ENCODE assay signal across 36 cellular contexts in the genomic region with DNA sequence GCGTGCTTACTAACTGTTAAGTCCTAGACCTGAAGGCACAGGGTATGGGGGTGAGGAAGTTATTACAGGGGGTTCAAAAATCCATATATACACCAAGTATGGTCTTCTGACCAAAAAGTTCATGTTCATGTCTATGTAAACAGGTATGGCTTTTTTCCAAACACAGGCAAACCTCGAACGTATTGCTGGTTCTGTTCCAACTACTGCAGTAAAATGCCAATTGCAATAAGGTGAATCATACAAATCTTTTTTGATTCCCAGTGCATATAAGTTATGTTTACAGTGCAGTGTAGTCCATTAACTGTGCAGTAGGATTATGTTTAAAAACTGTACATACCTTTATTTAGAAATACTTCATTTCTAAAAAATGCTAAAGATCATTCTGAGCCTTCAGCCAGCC.
"Had no signal": no experiment of that assay in that cellular context is flagged by ENCODE, and none has a peak within 500 bp of the region (broad histone marks: within the 10 kb centered on the region; RNA-seq: fewer than 3 reads in every experiment).

No MANE protein-coding gene starts in this region.

- H3K36me3 ChIP-seq: adrenal gland, brain microvascular endothelial cell had no signal

- H3K9me3 Mint-ChIP-seq: activated naive CD8-positive, alpha-beta T cell treated with anti-CD3 and anti-CD28 coated beads for 36 hours had no signal

- H3K36me3 Mint-ChIP-seq: activated CD4-positive, alpha-beta memory T cell treated with anti-CD3 and anti-CD28 coated beads for 36 hours; activated naive CD4-positive, alpha-beta T cell treated with anti-CD3 and anti-CD28 coated beads, Interleukin-2, amount 50 U/mL, for 72 hours; activated naive CD8-positive, alpha-beta T cell treated with anti-CD3 and anti-CD28 coated beads for 36 hours had no signal

- H3K4me3 Mint-ChIP-seq: activated B cell treated with CpG ODN at 0.5 μM for 24 hours; activated CD4-positive, alpha-beta memory T cell treated with anti-CD3 and anti-CD28 coated beads for 36 hours; activated CD4-positive, alpha-beta T cell treated with anti-CD3 and anti-CD28 coated beads, Interleukin-2, amount 10 ng/mL, durations not matched to agents 24 days and 14 days; activated CD8-positive, alpha-beta T cell treated with anti-CD3 and anti-CD28 coated beads for 36 hours; activated naive CD4-positive, alpha-beta T cell treated with anti-CD3 and anti-CD28 coated beads for 36 hours; activated naive CD8-positive, alpha-beta T cell treated with anti-CD3 and anti-CD28 coated beads for 36 hours; activated T-cell treated with anti-CD3 and anti-CD28 coated beads, Interleukin-2, amount 50 U/mL, for 4 hours; activated T-cell treated with anti-CD3 and anti-CD28 coated beads, Interleukin-2, amount 50 U/mL, for 72 hours; activated T-helper 1 cell treated with anti-CD3 and anti-CD28 coated beads, Interleukin-12 subunit alpha, Interleukin-12 subunit beta, Interleukin-2, Interleukin-4 antibody, amounts not matched to agents 30 ng/mL and 10 ng/mL and 1 ng/mL, durations not matched to agents 14 hours and 24 hours and 36 hours; activated T-helper 17 cell treated with anti-CD3 and anti-CD28 coated beads, Interleukin-2, amount 50 U/mL, for 72 hours; T-helper 1 cell treated with Interleukin-12 subunit alpha and Interleukin-12 subunit beta and Interleukin-4 antibody, amounts not matched to agents 30 μg/mL and 1 μg/mL, for 36 hours; T-helper 2 cell treated with Interferon-gamma antibody and Interleukin-4, amounts not matched to agents 5 μg/mL and 100 μg/mL, for 36 hours had no signal

- H3K4me1 ChIP-seq: adrenal gland, body of pancreas had no signal

- H3K27me3 ChIP-seq: adrenal gland, body of pancreas, brain microvascular endothelial cell had no signal

- FAIRE-seq: astrocyte, TTC549 had no signal

- H3K9me3 ChIP-seq: adrenal gland, body of pancreas had no signal

- H3K4me1 Mint-ChIP-seq: activated B cell treated with CpG ODN at 0.5 μM for 24 hours; activated CD4-positive, alpha-beta T cell treated with anti-CD3 and anti-CD28 coated beads, Interleukin-2, amount 10 ng/mL, durations not matched to agents 24 days and 14 days; activated naive CD8-positive, alpha-beta T cell treated with anti-CD3 and anti-CD28 coated beads for 36 hours; activated T-helper 17 cell treated with anti-CD3 and anti-CD28 coated beads, Interleukin-2, amount 50 U/mL, for 72 hours had no signal

- H3K27me3 Mint-ChIP-seq: activated B cell treated with CpG ODN at 0.5 μM for 24 hours; activated CD4-positive, alpha-beta memory T cell treated with anti-CD3 and anti-CD28 coated beads for 36 hours; activated CD4-positive, alpha-beta T cell treated with anti-CD3 and anti-CD28 coated beads, Interleukin-2, amount 10 ng/mL, durations not matched to agents 24 days and 14 days; activated CD8-positive, alpha-beta T cell treated with anti-CD3 and anti-CD28 coated beads for 36 hours; activated naive CD8-positive, alpha-beta T cell treated with anti-CD3 and anti-CD28 coated beads for 36 hours; activated T-helper 17 cell treated with anti-CD3 and anti-CD28 coated beads, Interleukin-2, amount 50 U/mL, for 72 hours had no signal

- H3K27ac Mint-ChIP-seq: activated B cell treated with CpG ODN at 0.5 μM for 24 hours; activated CD4-positive, alpha-beta memory T cell treated with anti-CD3 and anti-CD28 coated beads for 36 hours; activated CD4-positive, alpha-beta T cell treated with anti-CD3 and anti-CD28 coated beads, Interleukin-2, amount 10 ng/mL, durations not matched to agents 24 days and 14 days; activated CD8-positive, alpha-beta T cell treated with anti-CD3 and anti-CD28 coated beads for 36 hours; activated naive CD4-positive, alpha-beta T cell treated with anti-CD3 and anti-CD28 coated beads for 36 hours; activated naive CD4-positive, alpha-beta T cell treated with anti-CD3 and anti-CD28 coated beads, Interleukin-2, amount 50 U/mL, for 72 hours; activated naive CD8-positive, alpha-beta T cell treated with anti-CD3 and anti-CD28 coated beads for 36 hours; activated T-cell treated with anti-CD3 and anti-CD28 coated beads, Interleukin-2, amount 50 U/mL, for 72 hours; activated T-helper 1 cell treated with anti-CD3 and anti-CD28 coated beads, Interleukin-12 subunit alpha, Interleukin-12 subunit beta, Interleukin-2, Interleukin-4 antibody, amounts not matched to agents 30 ng/mL and 10 ng/mL and 1 ng/mL, durations not matched to agents 14 hours and 24 hours and 36 hours; activated T-helper 17 cell treated with anti-CD3 and anti-CD28 coated beads, Interleukin-2, amount 50 U/mL, for 72 hours; T-helper 1 cell treated with Interleukin-12 subunit alpha and Interleukin-12 subunit beta and Interleukin-4 antibody, amounts not matched to agents 30 μg/mL and 1 μg/mL, for 36 hours; T-helper 2 cell treated with Interferon-gamma antibody and Interleukin-4, amounts not matched to agents 5 μg/mL and 100 μg/mL, for 36 hours had no signal

- DNase-seq: activated B cell treated with CpG ODN at 0.5 μM for 24 hours; activated CD4-positive, alpha-beta memory T cell treated with anti-CD3 and anti-CD28 coated beads for 36 hours; activated CD4-positive, alpha-beta T cell treated with anti-CD3 and anti-CD28 coated beads for 4 hours; activated CD4-positive, alpha-beta T cell treated with anti-CD3 and anti-CD28 coated beads, Interleukin-2, amount 10 ng/mL, durations not matched to agents 24 days and 14 days; activated CD4-positive, alpha-beta T cell treated with anti-CD3 and anti-CD28 coated beads, Interleukin-2, amount 50 U/mL, for 1 hour; activated CD4-positive, alpha-beta T cell treated with anti-CD3 and anti-CD28 coated beads, Interleukin-2, amount 50 U/mL, for 4 hours; activated CD4-positive, CD25-positive, alpha-beta regulatory T cell treated with anti-CD3 and anti-CD28 coated beads, Interleukin-2, amount 50 U/mL, for 72 hours; activated CD8-positive, alpha-beta memory T cell treated with anti-CD3 and anti-CD28 coated beads, Interleukin-2, amount 50 U/mL, for 4 hours; activated CD8-positive, alpha-beta T cell treated with anti-CD3 and anti-CD28 coated beads for 36 hours; activated effector memory CD4-positive, alpha-beta T cell treated with anti-CD3 and anti-CD28 coated beads, Interleukin-2, amount 50 U/mL, for 16 hours; activated gamma-delta T cell treated with Interleukin-2 at 50 U/mL for 16 hours; activated naive CD4-positive, alpha-beta T cell; activated naive CD4-positive, alpha-beta T cell treated with anti-CD3 and anti-CD28 coated beads for 36 hours; activated naive CD4-positive, alpha-beta T cell treated with anti-CD3 and anti-CD28 coated beads, Interleukin-2, amount 50 U/mL, for 16 hours; activated naive CD8-positive, alpha-beta T cell treated with anti-CD3 and anti-CD28 coated beads for 36 hours; activated T-cell treated with anti-CD3 and anti-CD28 coated beads for 4 hours; activated T-cell treated with anti-CD3 and anti-CD28 coated beads, Interleukin-2, amount 50 U/mL, for 1 hour; activated T-cell treated with anti-CD3 and anti-CD28 coated beads, Interleukin-2, amount 50 U/mL, for 4 hours; activated T-cell treated with anti-CD3 and anti-CD28 coated beads, Interleukin-2, amount 50 U/mL, for 72 hours; adrenal gland; amniotic stem cell; aorta; body of pancreas; brain microvascular endothelial cell; central memory CD4-positive, alpha-beta T cell; T-helper 1 cell; T-helper 2 cell; T-helper 9 cell had no signal

- H3K27ac ChIP-seq: adrenal gland, body of pancreas, brain microvascular endothelial cell, VCaP had no signal

- H3K4me3 ChIP-seq: adrenal gland, body of pancreas had no signal
